In genomic region chr3:123966799-123967198, GRCh38 we compare ENCODE assay signal across 8 cellular contexts. TPM values are rescaled to one million over a fixed set of nuclear protein-coding genes. Genes with fewer than 3 reads are reported as not detected.
DNase-seq lines count a peak whose midpoint lies in the region; ATAC-seq, FAIRE-seq and TF ChIP-seq lines count a peak whose summit lies in the region.
"Not testable (repeated sequence)": the region's sequence is repeated elsewhere in the genome, so short reads cannot be mapped to it uniquely, and the experiment has no call there.
"Had no signal": no experiment of that assay in that cellular context is flagged by ENCODE, and none has a peak within 500 bp of the region (broad histone marks: within the 10 kb centered on the region; RNA-seq: fewer than 3 reads in every experiment).

No MANE protein-coding gene starts in this region.

- 0% methylated on average over 1 of the region's 1 CpG for WGBS in GM12878 (ENCODE audit: insufficient coverage, insufficient replicate concordance, low lambda C conversion rate, missing lambda C conversion rate)

- TF ChIP-seq EP300 in GM12878 (IDR thresholded peaks at IDR 0.05; ENCODE audit: borderline replicate concordance in 1 of 2, control insufficient read depth in 1 of 2, low read depth in 2 of 2, low read length in 2 of 2): not testable (repeated sequence)

- SMC1A ChIA-PET in GM12878 (lab: Charles Lee; ENCODE audit: uncharacterized antibody, unreplicated experiment): not testable (repeated sequence)

- H3K36me3 Mint-ChIP-seq in GM23338 (ENCODE audit: low read depth); WTC11; neural progenitor cell: not testable (repeated sequence)

- not testable (repeated sequence) for H3K9me3 Mint-ChIP-seq in GM23338, WTC11, neural progenitor cell

- H3K27me3 ChIP-seq in GM23338 (ENCODE audit: insufficient read depth); KMS-11 (ENCODE audit: insufficient read depth, low read depth); GM12878 (replicated peaks in 1 of 2; ENCODE audit: control insufficient read depth in 2 of 2, insufficient read depth in 2 of 2, low read length in 1 of 2): not testable (repeated sequence)
- H3K27me3 ChIP-seq in neural progenitor cell: peaks cover 41% of the 10 kb centered on the region

- not testable (repeated sequence) for H3K4me1 Mint-ChIP-seq in GM23338, WTC11, neural progenitor cell

- TF ChIP-seq RAD21 in GM12878 (IDR thresholded peaks at IDR 0.05; ENCODE audit: insufficient read depth, low read depth, low read length): not testable (repeated sequence)

- peak; percentile 76 for FAIRE-seq in GM12891 (lab: Jason Lieb, UNC)
- not testable (repeated sequence) for FAIRE-seq in GM12878 (lab: Jason Lieb, UNC)

- H3K9me3 ChIP-seq in GM12878 (replicated peaks; ENCODE audit: control insufficient read depth, insufficient read depth, low read length); neural progenitor cell (ENCODE audit: low read depth): not testable (repeated sequence)

- not testable (repeated sequence) for H3K4me2 ChIP-seq in GM23338; GM12878 (ENCODE audit: control insufficient read depth, insufficient read depth)
- H3K4me2 ChIP-seq in KMS-11 (peak overlapping the region; percentile 73; the same call in 1 of the 2 replicates), neural progenitor cell (peak overlapping the region; percentile 22)

- CTCF ChIA-PET in WTC11 (lab: Charles Lee); GM12878 (lab: Yijun Ruan, JAX): not testable (repeated sequence)

- H3K4me1 ChIP-seq in GM23338 (ENCODE audit: insufficient read depth); GM12878 (ENCODE audit: control insufficient read depth, insufficient read depth, low read length); neural progenitor cell: not testable (repeated sequence)
- peaks cover 28% of the 10 kb centered on the region for H3K4me1 ChIP-seq in KMS-11 (ENCODE audit: low read depth, poor library complexity, severe bottlenecking)

- intact Hi-C loops in GM12878 (cut with micrococcal nuclease; ENCODE audit: unreplicated experiment): not testable (repeated sequence)

- not testable (repeated sequence) for H4K20me1 ChIP-seq in GM23338 (replicated peaks; ENCODE audit: insufficient read depth); KMS-11 (ENCODE audit: insufficient read depth); GM12878 (ENCODE audit: control insufficient read depth, insufficient read depth); neural progenitor cell (ENCODE audit: low read depth)

- RAD21 ChIA-PET in GM12878 (lab: Charles Lee; ENCODE audit: unreplicated experiment): not testable (repeated sequence)

- not testable (repeated sequence) for H3K4me3 Mint-ChIP-seq in GM23338, WTC11, neural progenitor cell

- not testable (repeated sequence) for H3F3A ChIP-seq in GM23338 (replicated peaks; ENCODE audit: low read depth); neural progenitor cell (ENCODE audit: low read depth)

- H3K9ac ChIP-seq in KMS-11; GM12878 (ENCODE audit: control insufficient read depth, insufficient read depth, low read length); neural progenitor cell: not testable (repeated sequence)

- H2AFZ ChIP-seq in GM23338; KMS-11 (ENCODE audit: low read depth); GM12878 (ENCODE audit: control insufficient read depth, low read depth, low read length); neural progenitor cell (replicated peaks): not testable (repeated sequence)

- in situ Hi-C loops in GM12878 (cut with MboI): not testable (repeated sequence)

- not testable (repeated sequence) for BruUV-seq in GM12878 (replicated peaks; lab: Mats Ljungman, UMichigan)

- TF ChIP-seq POLR2A in GM12891 (IDR thresholded peaks at IDR 0.05; ENCODE audit: low read depth, low read length); GM12878 (IDR thresholded peaks at IDR 0.05; ENCODE audit: low read depth, low read length): not testable (repeated sequence)

- H3K4me3 ChIP-seq in GM23338; KMS-11 (IDR thresholded peaks at IDR 0.05; ENCODE audit: insufficient read depth, low read depth, low read length); GM12878; neural progenitor cell: not testable (repeated sequence)

- peak; percentile 90 for ATAC-seq in GM23338
- ATAC-seq in WTC11: peak; percentile 89
- peak; percentile 89 for ATAC-seq in GM12878
- peak; percentile 30 for ATAC-seq in left lobe of liver

- H3K27me3 Mint-ChIP-seq in GM23338 (ENCODE audit: insufficient read depth, low read depth, poor library complexity); neural progenitor cell (ENCODE audit: insufficient read depth, low read depth): not testable (repeated sequence)
- H3K27me3 Mint-ChIP-seq in WTC11 (ENCODE audit: low read depth): peaks cover 32% of the 10 kb centered on the region

- TF ChIP-seq CTCF in GM23338 (conservative IDR thresholded peaks at IDR 0.05; ENCODE audit: low read depth in 2 of 2); WTC11 (IDR thresholded peaks at IDR 0.05); GM12878 (IDR thresholded peaks at IDR 0.05 in 2 of 3, conservative IDR thresholded peaks at IDR 0.05 in 1 of 3; ENCODE audit: control insufficient read depth in 2 of 3, extremely low read depth in 1 of 3, insufficient read depth in 1 of 3, low read depth in 3 of 3, low read length in 3 of 3); neural progenitor cell (IDR thresholded peaks at IDR 0.05): not testable (repeated sequence)
- 0 out of 2 replicates have a peak, but pooled peaks have one; percentile 21 for TF ChIP-seq CTCF in KMS-11 (conservative IDR thresholded peaks at IDR 0.05; ENCODE audit: low read depth, low read length)

- H3K9me2 ChIP-seq in GM23338 (ENCODE audit: insufficient read depth): not testable (repeated sequence)

- not testable (repeated sequence) for H3K36me3 ChIP-seq in GM23338 (ENCODE audit: insufficient read depth); KMS-11 (ENCODE audit: insufficient read depth); GM12878 (ENCODE audit: control insufficient read depth in 2 of 2, insufficient read depth in 2 of 2, low read length in 1 of 2); neural progenitor cell

- not testable (repeated sequence) for H3K27ac ChIP-seq in GM23338 (ENCODE audit: low read depth); KMS-11; GM12878 (ENCODE audit: control insufficient read depth, insufficient read depth); neural progenitor cell

- not testable (repeated sequence) for H3K79me2 ChIP-seq in GM23338 (replicated peaks; ENCODE audit: insufficient read depth); KMS-11 (ENCODE audit: insufficient read depth, low read depth); GM12878 (ENCODE audit: control insufficient read depth, insufficient read depth, low read length); neural progenitor cell (ENCODE audit: low read depth)

- DNase-seq in GM12891 (ENCODE audit: insufficient read length, low spot score); GM23338 (ENCODE audit: low spot score); WTC11 (ENCODE audit: low spot score); GM12878 (ENCODE audit: low read depth, low spot score); left lobe of liver (ENCODE audit: low spot score); neural progenitor cell (ENCODE audit: low spot score): not testable (repeated sequence)

- POLR2A ChIA-PET in WTC11 (lab: Charles Lee); GM12878 (lab: Charles Lee): not testable (repeated sequence)

- H3K27ac Mint-ChIP-seq in GM23338, WTC11, neural progenitor cell: not testable (repeated sequence)

RNA-seq across cellular contexts. Expression of gene CCDC14, which starts 5.8 kb away (rescaled TPM):
- 34.8 TPM for polyA plus RNA-seq in GM12891 (2012; ENCODE audit: low read depth, missing spikeins)
- 89.2 and 113 TPM in 2 replicates for total RNA-seq in GM23338 (2014; rRNA removed; shearing (Covaris generic))
- polyA plus RNA-seq in GM23338 (2016; fragmentation: Nextera tagmentation; extraction: Ambion mirVana) (38.5 and 52.5 TPM in 2 replicates), GM12878 (2011; rRNA removed) (77.9 and 104 TPM in 2 replicates), GM12878 (2014; fragmentation: Illumina TruSeq; extraction: Trizol) (64.6 and 84.1 TPM in 2 replicates), GM12878 (2014; fragmentation: Nextera tagmentation; extraction: Ambion mirVana) (10 to 100 TPM; 16.6 to 19.5 TPM), GM12878 (2014; rRNA removed) (46.6 and 53.4 TPM in 2 replicates), GM12878 (2016; fragmentation: Nextera tagmentation; extraction: Ambion mirVana) (10 to 100 TPM; 15.9 to 22.7 TPM)
- total RNA-seq in WTC11 (2021) (52.4 to 67.0 TPM (median 64.1 TPM) in 3 replicates), GM12878 (2014; rRNA removed) (44.7 and 48.9 TPM in 2 replicates), GM12878 (2014; rRNA removed; fragmentation: Illumina TruSeq; extraction: Trizol) (51.9 and 55.8 TPM in 2 replicates), GM12878 (2021) (37.1 and 39.9 TPM in 2 replicates), left lobe of liver (11.0 TPM), neural progenitor cell (ENCODE audit: low replicate concordance) (154 and 250 TPM in 2 replicates)
- total RNA-seq in GM12878 (2013; cell fraction: nucleolus; rRNA removed): 367 TPM in 2 replicates
- 32.4 TPM for polyA plus RNA-seq in GM12878 (2011; ENCODE audit: low read depth)
- 78.8 and 83.2 TPM in 2 replicates for polyA plus RNA-seq in GM12878 (2011; cell fraction: cytosol; rRNA removed)
- polyA plus RNA-seq in GM12878 (2011; cell fraction: nucleus; rRNA removed): 560 and 775 TPM in 2 replicates
- polyA plus RNA-seq in GM12878 (2012): 33.5 and 34.5 TPM in 2 replicates
- 80.4 and 86.3 TPM in 2 replicates for polyA minus RNA-seq in GM12878 (2011; rRNA and poly(A)+ RNA removed)
- polyA minus RNA-seq in GM12878 (2011; cell fraction: cytosol; rRNA and poly(A)+ RNA removed): 16.2 and 19.9 TPM in 2 replicates
- polyA minus RNA-seq in GM12878 (2011; cell fraction: nucleus; rRNA and poly(A)+ RNA removed): 136 and 144 TPM in 2 replicates

RNA-seq across cellular contexts. Expression of gene ROPN1, which starts 25.1 kb away (rescaled TPM):
- polyA plus RNA-seq in GM12891 (2012; ENCODE audit: low read depth, missing spikeins): not detected
- total RNA-seq in GM23338 (2014; rRNA removed; shearing (Covaris generic)): 0.27 TPM in 1 of 2 replicates, not detected in the other
- polyA plus RNA-seq in GM23338 (2016; fragmentation: Nextera tagmentation; extraction: Ambion mirVana) (0.11 TPM in 1 of 2 replicates, not detected in the other), GM12878 (2011; rRNA removed) (not detected in 2 replicates), GM12878 (2014; fragmentation: Illumina TruSeq; extraction: Trizol) (not detected in 2 replicates), GM12878 (2014; fragmentation: Nextera tagmentation; extraction: Ambion mirVana) (not detected), GM12878 (2014; rRNA removed) (not detected in 2 replicates), GM12878 (2016; fragmentation: Nextera tagmentation; extraction: Ambion mirVana) (not detected)
- total RNA-seq in WTC11 (2021) (not detected in 3 replicates), GM12878 (2014; rRNA removed) (not detected in 2 replicates), GM12878 (2014; rRNA removed; fragmentation: Illumina TruSeq; extraction: Trizol) (not detected in 2 replicates), GM12878 (2021) (not detected in 2 replicates), left lobe of liver (not detected), neural progenitor cell (ENCODE audit: low replicate concordance) (not detected in 2 replicates)
- total RNA-seq in GM12878 (2013; cell fraction: nucleolus; rRNA removed): not detected in 2 replicates
- not detected for polyA plus RNA-seq in GM12878 (2011; ENCODE audit: low read depth)
- not detected in 2 replicates for polyA plus RNA-seq in GM12878 (2011; cell fraction: cytosol; rRNA removed)
- polyA plus RNA-seq in GM12878 (2011; cell fraction: nucleus; rRNA removed): not detected in 2 replicates
- not detected in 2 replicates for polyA plus RNA-seq in GM12878 (2012)
- not detected in 2 replicates for polyA minus RNA-seq in GM12878 (2011; rRNA and poly(A)+ RNA removed)
- not detected in 2 replicates for polyA minus RNA-seq in GM12878 (2011; cell fraction: cytosol; rRNA and poly(A)+ RNA removed)
- polyA minus RNA-seq in GM12878 (2011; cell fraction: nucleus; rRNA and poly(A)+ RNA removed): not detected in 2 replicates
- total RNA-seq: Calu3 had no signal

Comparison
In these comparisons a context has a peak if more than half of its experiments do, and no peak if none do; other contexts are left out.
1. ATAC-seq: peak in every context shown above with its lines; median percentile 90 in GM23338; 89 in WTC11; 89 in GM12878; 30 in left lobe of liver.